Comparison of ENCODE assay signal across 29 cellular contexts in genomic region chr16:15825750-15826305, GRCh38. TPM values are rescaled to one million over a fixed set of nuclear protein-coding genes. Genes with fewer than 3 reads are reported as not detected.
"Had no signal": no experiment of that assay in that cellular context is flagged by ENCODE, and none has a peak within 500 bp of the region (broad histone marks: within the 10 kb centered on the region; RNA-seq: fewer than 3 reads in every experiment).

No MANE protein-coding gene starts in this region.

- H3K27ac ChIP-seq: adrenal gland, brain microvascular endothelial cell, parathyroid adenoma, psoas muscle, right atrium auricular region, upper lobe of right lung, WERI-Rb-1 had no signal

- H3K4me3 Mint-ChIP-seq: activated naive CD4-positive, alpha-beta T cell treated with anti-CD3 and anti-CD28 coated beads for 36 hours; activated naive CD8-positive, alpha-beta T cell treated with anti-CD3 and anti-CD28 coated beads for 36 hours; activated T-helper 1 cell treated with anti-CD3 and anti-CD28 coated beads, Interleukin-12 subunit alpha, Interleukin-12 subunit beta, Interleukin-2, Interleukin-4 antibody, amounts not matched to agents 30 ng/mL and 10 ng/mL and 1 ng/mL, durations not matched to agents 14 hours and 24 hours and 36 hours; mesothelial cell of epicardium; naive thymus-derived CD8-positive, alpha-beta T cell; neural crest cell; T-helper 17 cell had no signal

- H3K4me1 Mint-ChIP-seq: activated naive CD8-positive, alpha-beta T cell treated with anti-CD3 and anti-CD28 coated beads for 36 hours; mesothelial cell of epicardium; naive thymus-derived CD8-positive, alpha-beta T cell; neural crest cell had no signal

- DNase-seq: activated CD4-positive, alpha-beta T cell treated with anti-CD3 and anti-CD28 coated beads for 48 hours; activated CD4-positive, alpha-beta T cell treated with anti-CD3 and anti-CD28 coated beads, Interleukin-2, amount 50 U/mL, for 48 hours; activated CD8-positive, alpha-beta memory T cell treated with anti-CD3 and anti-CD28 coated beads for 24 hours; activated naive CD4-positive, alpha-beta T cell treated with anti-CD3 and anti-CD28 coated beads for 36 hours; activated naive CD8-positive, alpha-beta T cell treated with anti-CD3 and anti-CD28 coated beads for 36 hours; adrenal gland; brain microvascular endothelial cell; caudate nucleus; dermis blood vessel endothelial cell; effector CD4-positive, alpha-beta T cell; head of caudate nucleus; hippocampal formation; left cardiac atrium; naive thymus-derived CD8-positive, alpha-beta T cell; nucleus accumbens; psoas muscle; stimulated activated CD4-positive, alpha-beta T cell treated with anti-CD3 and anti-CD28 coated beads, Interleukin-2, amount 100 ng/mL, for 48 hours; stimulated activated naive CD4-positive, alpha-beta T cell treated with Interleukin-2 at 50 U/mL for 16 hours; T-helper 17 cell; T1000; WERI-Rb-1 had no signal

- H3K9ac ChIP-seq: parathyroid adenoma had no signal

- H3K27me3 ChIP-seq: adrenal gland, brain microvascular endothelial cell, upper lobe of right lung had no signal

- H3K27ac Mint-ChIP-seq: activated naive CD4-positive, alpha-beta T cell treated with anti-CD3 and anti-CD28 coated beads for 36 hours; activated naive CD8-positive, alpha-beta T cell treated with anti-CD3 and anti-CD28 coated beads for 36 hours; activated T-helper 1 cell treated with anti-CD3 and anti-CD28 coated beads, Interleukin-12 subunit alpha, Interleukin-12 subunit beta, Interleukin-2, Interleukin-4 antibody, amounts not matched to agents 30 ng/mL and 10 ng/mL and 1 ng/mL, durations not matched to agents 14 hours and 24 hours and 36 hours; mesothelial cell of epicardium; T-helper 17 cell had no signal

- H3K9me3 ChIP-seq: adrenal gland, psoas muscle, right atrium auricular region, upper lobe of right lung had no signal

- ATAC-seq: activated CD4-positive, CD25-positive, alpha-beta regulatory T cell treated with anti-CD3 and anti-CD28 coated beads, Interleukin-2, amount 50 U/mL, for 24 hours; left cardiac atrium; naive thymus-derived CD8-positive, alpha-beta T cell; psoas muscle; T-helper 17 cell; upper lobe of right lung had no signal

- H3K36me3 Mint-ChIP-seq: activated naive CD8-positive, alpha-beta T cell treated with anti-CD3 and anti-CD28 coated beads for 36 hours; mesothelial cell of epicardium; naive thymus-derived CD8-positive, alpha-beta T cell had no signal

- H3K36me3 ChIP-seq: adrenal gland, brain microvascular endothelial cell, right atrium auricular region, upper lobe of right lung, WERI-Rb-1 had no signal

- H3K4me1 ChIP-seq: adrenal gland, parathyroid adenoma, psoas muscle, right atrium auricular region had no signal

- H3K9me3 Mint-ChIP-seq: activated naive CD4-positive, alpha-beta T cell treated with anti-CD3 and anti-CD28 coated beads for 36 hours; activated naive CD8-positive, alpha-beta T cell treated with anti-CD3 and anti-CD28 coated beads for 36 hours; activated T-helper 1 cell treated with anti-CD3 and anti-CD28 coated beads, Interleukin-12 subunit alpha, Interleukin-12 subunit beta, Interleukin-2, Interleukin-4 antibody, amounts not matched to agents 30 ng/mL and 10 ng/mL and 1 ng/mL, durations not matched to agents 14 hours and 24 hours and 36 hours; mesothelial cell of epicardium; naive thymus-derived CD8-positive, alpha-beta T cell; neural crest cell had no signal

- H3K4me3 ChIP-seq: adrenal gland, psoas muscle, right atrium auricular region, upper lobe of right lung had no signal

RNA-seq across cellular contexts. Expression of gene MYH11, which starts 31.0 kb away (rescaled TPM):
- total RNA-seq: activated naive CD4-positive, alpha-beta T cell treated with anti-CD3 and anti-CD28 coated beads for 36 hours; activated naive CD8-positive, alpha-beta T cell treated with anti-CD3 and anti-CD28 coated beads for 36 hours; activated T-helper 1 cell treated with anti-CD3 and anti-CD28 coated beads, Interleukin-12 subunit alpha, Interleukin-12 subunit beta, Interleukin-2, Interleukin-4 antibody, amounts not matched to agents 30 ng/mL and 10 ng/mL and 1 ng/mL, durations not matched to agents 14 hours and 24 hours and 36 hours; dermis blood vessel endothelial cell; epithelial cell of proximal tubule; naive thymus-derived CD8-positive, alpha-beta T cell had no signal
